22 cellular contexts compared by ENCODE assay signal in the genomic region with DNA sequence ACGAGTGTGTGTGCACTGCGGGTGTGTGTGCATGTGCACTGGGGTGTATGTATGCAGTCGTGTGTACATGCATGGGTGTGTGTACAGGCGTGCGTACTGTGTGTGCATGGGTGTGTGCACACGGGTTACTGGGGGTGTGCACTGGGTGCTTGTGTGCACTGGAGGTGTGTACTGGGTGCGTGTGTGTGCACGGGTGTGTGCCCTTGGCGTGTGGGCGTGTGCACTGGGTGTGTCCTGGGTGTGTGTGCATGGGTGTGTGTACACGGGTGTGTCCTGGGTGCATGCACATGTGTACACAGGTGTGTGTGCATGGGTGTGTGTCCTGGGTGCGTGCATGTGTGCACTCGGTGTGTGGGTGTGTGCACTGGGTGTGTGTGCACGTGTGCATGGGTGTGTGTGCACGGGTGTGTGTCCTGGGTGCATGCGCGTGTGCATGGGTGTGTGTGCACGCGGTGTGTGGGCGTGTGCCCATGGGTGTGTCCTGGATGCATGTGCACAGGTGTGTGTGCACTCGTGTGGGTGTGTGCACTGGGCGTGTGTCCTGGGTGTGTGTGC. TPM values are rescaled to one million over a fixed set of nuclear protein-coding genes. Genes with fewer than 3 reads are reported as not detected.
DNase-seq lines count a peak whose midpoint lies in the region; ATAC-seq and TF ChIP-seq lines count a peak whose summit lies in the region.
"Had no signal": no experiment of that assay in that cellular context is flagged by ENCODE, and none has a peak within 500 bp of the region (broad histone marks: within the 10 kb centered on the region; RNA-seq: fewer than 3 reads in every experiment).

No MANE protein-coding gene starts in this region.

- H3K4ac ChIP-seq in mesendoderm (ENCODE audit: low read depth, low read length) = no peak overlapping the region

- H3F3A ChIP-seq in PC-9 (ENCODE audit: insufficient read depth, low read depth) = no peaks in the 10 kb centered on the region

- H3K9me3 Mint-ChIP-seq in stimulated activated effector memory CD8-positive, alpha-beta T cell treated with anti-CD3 and anti-CD28 coated beads, Interleukin-12 subunit alpha, Interleukin-12 subunit beta, amount 100 ng/mL, for 72 hours = no peaks in the 10 kb centered on the region
- H3K9me3 Mint-ChIP-seq: CD8-positive, alpha-beta T cell had no signal

- H3K79me2 ChIP-seq in mesendoderm (ENCODE audit: control insufficient read depth, insufficient read depth, low read length) (no peaks in the 10 kb centered on the region), PC-9 (ENCODE audit: low read depth) (no peaks in the 10 kb centered on the region)

- H3K4me2 ChIP-seq in mesendoderm (ENCODE audit: low read length) (no peak overlapping the region), PC-9 (no peak overlapping the region)

- no peak overlapping the region for H2BK15ac ChIP-seq in mesendoderm (replicated peaks; ENCODE audit: low read depth)

- H3K36me3 ChIP-seq in HEK293 (ENCODE audit: control insufficient read depth in 2 of 2, insufficient read depth in 1 of 2, low read length in 2 of 2) (no peaks in the 10 kb centered on the region), body of pancreas (replicated peaks in 1 of 2; ENCODE audit: insufficient read depth in 1 of 2, low read depth in 2 of 2) (no peaks in the 10 kb centered on the region), mesendoderm (ENCODE audit: control insufficient read depth, insufficient read depth, low read length) (no peaks in the 10 kb centered on the region), PC-9 (ENCODE audit: low read depth) (no peaks in the 10 kb centered on the region)
- H3K36me3 ChIP-seq in effector memory CD4-positive, alpha-beta T cell (ENCODE audit: control insufficient read depth, insufficient read depth, low read length) = no peaks in the 10 kb centered on the region

- ATAC-seq in body of pancreas = peak; percentile 20
- peak; percentile 23 for ATAC-seq in stimulated activated effector memory CD8-positive, alpha-beta T cell treated with anti-CD3 and anti-CD28 coated beads, Interleukin-12 subunit alpha, Interleukin-12 subunit beta, amount 100 ng/mL, for 72 hours
- no peak for ATAC-seq in GM21367 (IDR thresholded peaks at IDR 0.05; ENCODE audit: unreplicated experiment)
- ATAC-seq: CD8-positive, alpha-beta T cell; Panc1; SK-N-SH treated with all-trans-retinoic acid at 6 μM for 48 hours had no signal

- H4K20me1 ChIP-seq in PC-9 (ENCODE audit: insufficient read depth) = no peaks in the 10 kb centered on the region

- CTCF ChIA-PET in HEK293 (lab: Yijun Ruan, JAX) = no interaction called here
- CTCF ChIA-PET in PC-9 (lab: Charles Lee) = no interaction called here

- peak overlapping the region; percentile 66 for H3K23ac ChIP-seq in mesendoderm (ENCODE audit: low read length)

- H3K9me3 ChIP-seq in HEK293 (ENCODE audit: control insufficient read depth, insufficient read depth, low read depth, low read length) (no peaks in the 10 kb centered on the region), body of pancreas (no peaks in the 10 kb centered on the region), PC-9 (ENCODE audit: insufficient read depth, low read depth) (no peaks in the 10 kb centered on the region)
- H3K9me3 ChIP-seq in effector memory CD4-positive, alpha-beta T cell (ENCODE audit: control insufficient read depth, low read length) = no peaks in the 10 kb centered on the region

- H3K27ac ChIP-seq in HEK293 (ENCODE audit: extremely low read depth, low read depth, low read length) = no peak overlapping the region
- H3K27ac ChIP-seq in body of pancreas = no peak overlapping the region
- no peak overlapping the region for H3K27ac ChIP-seq in mesendoderm (ENCODE audit: low read depth, low read length)
- no peak overlapping the region for H3K27ac ChIP-seq in effector memory CD4-positive, alpha-beta T cell (ENCODE audit: insufficient read depth, low read length, poor library complexity, severe bottlenecking)
- no peak overlapping the region for H3K27ac ChIP-seq in PC-9
- H3K27ac ChIP-seq: HL-60 had no signal

- no peak overlapping the region for H3K56ac ChIP-seq in mesendoderm (ENCODE audit: low read length)

- no peak overlapping the region for H2AFZ ChIP-seq in PC-9

- H2AK5ac ChIP-seq in mesendoderm (ENCODE audit: low read length) = no peak overlapping the region

- H3K27me3 ChIP-seq in body of pancreas (no peaks in the 10 kb centered on the region), mesendoderm (ENCODE audit: insufficient read depth, low read length, poor library complexity) (no peaks in the 10 kb centered on the region), PC-9 (ENCODE audit: insufficient read depth, low read depth) (0 out of 2 replicates have a peak, but pooled peaks cover 6% of the 10 kb centered on the region)
- H3K27me3 ChIP-seq in effector memory CD4-positive, alpha-beta T cell (replicated peaks; ENCODE audit: control insufficient read depth, insufficient read depth, low read length, poor library complexity, severe bottlenecking) = no peaks in the 10 kb centered on the region

- POLR2A ChIA-PET in HEK293 (lab: Yijun Ruan, JAX) = no interaction called here
- POLR2A ChIA-PET in PC-9 (lab: Charles Lee; ENCODE audit: unreplicated experiment) = no interaction called here

- DNase-seq in body of pancreas (no peak), mesendoderm (no peak), DMS153 (lab: John Stamatoyannopoulos, UW) (no peak), PC-9 (no peak)
- DNase-seq in stimulated activated effector memory CD8-positive, alpha-beta T cell treated with anti-CD3 and anti-CD28 coated beads, Interleukin-12 subunit alpha, Interleukin-12 subunit beta, amount 100 ng/mL, for 72 hours (ENCODE audit: low spot score in 2 of 2) = no peak
- DNase-seq in effector memory CD4-positive, alpha-beta T cell = no peak
- DNase-seq: AML-193; C1 segment of cervical spinal cord; CD8-positive, alpha-beta T cell; NCI-H1105; NCI-H146; NCI-H2081; NCI-H2171; NCI-H345; NCI-H524; NCI-H774; NK-92 treated with Interleukin-12 subunit alpha and Interleukin-12 subunit beta, amount 100 ng/mL, for 24 hours had no signal

- no peak overlapping the region for H3K4me3 Mint-ChIP-seq in stimulated activated effector memory CD8-positive, alpha-beta T cell treated with anti-CD3 and anti-CD28 coated beads, Interleukin-12 subunit alpha, Interleukin-12 subunit beta, amount 100 ng/mL, for 72 hours
- H3K4me3 Mint-ChIP-seq: CD8-positive, alpha-beta T cell had no signal

- intact Hi-C loops in body of pancreas (cut with DNase I) = no loop called here
- intact Hi-C loops in PC-9 (cut with micrococcal nuclease; ENCODE audit: unreplicated experiment) = no loop called here

- no peak overlapping the region for H3K27ac Mint-ChIP-seq in stimulated activated effector memory CD8-positive, alpha-beta T cell treated with anti-CD3 and anti-CD28 coated beads, Interleukin-12 subunit alpha, Interleukin-12 subunit beta, amount 100 ng/mL, for 72 hours
- H3K27ac Mint-ChIP-seq: CD8-positive, alpha-beta T cell had no signal

- H2BK120ac ChIP-seq in mesendoderm (ENCODE audit: low read depth, low read length) = no peak overlapping the region

- H3K4me1 Mint-ChIP-seq in stimulated activated effector memory CD8-positive, alpha-beta T cell treated with anti-CD3 and anti-CD28 coated beads, Interleukin-12 subunit alpha, Interleukin-12 subunit beta, amount 100 ng/mL, for 72 hours = no peaks in the 10 kb centered on the region

- no peak overlapping the region for H3K18ac ChIP-seq in mesendoderm (ENCODE audit: low read length)

- H3K9ac ChIP-seq in mesendoderm (ENCODE audit: low read length) = no peak overlapping the region

- BruUV-seq in PC-9 (replicated peaks; lab: Mats Ljungman, UMichigan) = no TSS peak

- no peak for TF ChIP-seq POLR2A in body of pancreas (IDR thresholded peaks at IDR 0.05)

- peaks cover 2% of the 10 kb centered on the region for H3K79me1 ChIP-seq in mesendoderm (ENCODE audit: low read length)

- H4K5ac ChIP-seq in mesendoderm (ENCODE audit: low read length) = no peak overlapping the region

- WGBS in body of pancreas, 2 donors = 89 to 94% methylated on average over 22 of the region's 22 CpGs
- WGBS in mesendoderm (ENCODE audit: extremely low coverage, insufficient coverage, low lambda C conversion rate) = no CpG with 5 or more reads among the region's 22 CpGs

- H3K4me3 ChIP-seq in HEK293 (ENCODE audit: low read depth, low read length) (no peak overlapping the region), body of pancreas (no peak overlapping the region), mesendoderm (ENCODE audit: low read length) (no peak overlapping the region), PC-9 (no peak overlapping the region)
- H3K4me3 ChIP-seq in effector memory CD4-positive, alpha-beta T cell (ENCODE audit: insufficient read depth, low read depth, low read length, poor library complexity, severe bottlenecking) = no peak overlapping the region

- no peak for TF ChIP-seq CTCF in HEK293 (tag by site-specific recombination; IDR thresholded peaks at IDR 0.05)
- TF ChIP-seq CTCF in body of pancreas (IDR thresholded peaks at IDR 0.05) = no peak
- TF ChIP-seq CTCF in PC-9 (conservative IDR thresholded peaks at IDR 0.05) = no peak

- no peaks in the 10 kb centered on the region for H3K36me3 Mint-ChIP-seq in stimulated activated effector memory CD8-positive, alpha-beta T cell treated with anti-CD3 and anti-CD28 coated beads, Interleukin-12 subunit alpha, Interleukin-12 subunit beta, amount 100 ng/mL, for 72 hours
- H3K36me3 Mint-ChIP-seq: CD8-positive, alpha-beta T cell had no signal

- no peak overlapping the region for H4K8ac ChIP-seq in mesendoderm (ENCODE audit: low read depth, low read length)

- no peaks in the 10 kb centered on the region for H3K9me2 ChIP-seq in PC-9 (ENCODE audit: insufficient read depth)

- no peak overlapping the region for H2BK5ac ChIP-seq in mesendoderm (ENCODE audit: low read length)

- H3K4me1 ChIP-seq in HEK293 (ENCODE audit: control insufficient read depth, insufficient read depth, low read length) = no peaks in the 10 kb centered on the region
- H3K4me1 ChIP-seq in body of pancreas = peaks cover 14% of the 10 kb centered on the region
- H3K4me1 ChIP-seq in mesendoderm (ENCODE audit: control insufficient read depth, low read depth, low read length) = no peaks in the 10 kb centered on the region
- no peaks in the 10 kb centered on the region for H3K4me1 ChIP-seq in effector memory CD4-positive, alpha-beta T cell (ENCODE audit: control insufficient read depth, insufficient read depth, low read length, poor library complexity, severe bottlenecking)
- no peaks in the 10 kb centered on the region for H3K4me1 ChIP-seq in PC-9 (replicated peaks; ENCODE audit: insufficient read depth)

TF ChIP-seq in HEK293, 187 proteins besides CTCF, POLR2A, EP300 and RAD21 (continues in another document):
- TF ChIP-seq KLF1 (tag by site-specific recombination; IDR thresholded peaks at IDR 0.05) (peak; percentile 54; the same call in 1 of the 2 replicates), KLF9 (tag by site-specific recombination; IDR thresholded peaks at IDR 0.05; ENCODE audit: low read depth) (peak; percentile 77), ZNF157 (tag by site-specific recombination; IDR thresholded peaks at IDR 0.05) (no peak)

RNA-seq across cellular contexts. Expression of a gene that starts 39.1 kb away (rescaled TPM):
- total RNA-seq in body of pancreas = 100 to 1,000 TPM in 1 of 2 donors, 10 to 100 TPM in 1; 67.5 to 113 TPM
- 10.0 TPM for polyA plus RNA-seq in mesendoderm (2013, experiment 1 of 2)
- 10.4 TPM for polyA plus RNA-seq in mesendoderm (2013, experiment 2 of 2)
- 2.7 and 2.9 TPM in 2 replicates for total RNA-seq in PC-9 (2021)

RNA-seq across cellular contexts. Expression of a gene that starts 57.7 kb away (rescaled TPM):
- total RNA-seq in body of pancreas (10 to 100 TPM; 11.4 to 31.3 TPM), PC-9 (2021) (19.1 and 21.8 TPM in 2 replicates)
- 8.7 TPM for polyA plus RNA-seq in mesendoderm (2013, experiment 1 of 2)
- polyA plus RNA-seq in mesendoderm (2013, experiment 2 of 2) = 8.7 TPM

Comparison
In these comparisons a context has a peak if more than half of its experiments do, and no peak if none do; other contexts are left out.
1. RNA of a gene that starts 39.1 kb away (total RNA-seq): 67.5 to 113 TPM in body of pancreas; 2.7 to 2.9 TPM in PC-9; every median in the first group is over 10 times any median in the second.